ENCODE assay signal across 9 cellular contexts in the genomic region with DNA sequence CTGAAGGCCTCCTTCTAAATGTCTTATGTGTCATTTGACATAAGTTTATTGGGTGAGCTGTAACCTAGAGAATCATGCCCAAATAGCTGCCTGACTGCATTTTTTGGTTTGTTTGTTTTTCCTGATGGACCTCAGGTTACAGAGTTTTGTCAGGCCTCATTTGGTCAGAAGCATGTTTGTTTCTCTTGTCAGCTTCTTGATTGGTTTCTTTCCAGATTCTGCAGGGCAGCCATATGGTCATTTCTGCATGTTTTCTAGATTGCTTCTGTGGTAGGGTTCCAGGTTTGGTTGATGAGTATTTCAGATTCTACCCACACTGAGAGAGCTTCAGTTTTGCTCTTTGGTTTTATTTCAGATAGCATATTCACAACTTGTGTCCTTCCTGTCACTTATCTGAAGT. TPM values are rescaled to one million over a fixed set of nuclear protein-coding genes. Genes with fewer than 3 reads are reported as not detected.
DNase-seq lines count a peak whose midpoint lies in the region; ATAC-seq, FAIRE-seq and TF ChIP-seq lines count a peak whose summit lies in the region.
"Had no signal": no experiment of that assay in that cellular context is flagged by ENCODE, and none has a peak within 500 bp of the region (broad histone marks: within the 10 kb centered on the region; RNA-seq: fewer than 3 reads in every experiment).

No MANE protein-coding gene starts in this region.

- TF ChIP-seq CTCF in MCF 10A (IDR thresholded peaks at IDR 0.05; ENCODE audit: unreplicated experiment) (no peak), breast epithelium (IDR thresholded peaks at IDR 0.05) (no peak)

- H3K27me3 Mint-ChIP-seq in MCF 10A (ENCODE audit: insufficient read depth, unreplicated experiment): no peaks in the 10 kb centered on the region

- H3K36me3 Mint-ChIP-seq in MCF 10A (ENCODE audit: insufficient read depth, unreplicated experiment): no peaks in the 10 kb centered on the region

- H3K27me3 ChIP-seq in breast epithelium (no peaks in the 10 kb centered on the region), MG63 (no peaks in the 10 kb centered on the region)

- H3K9me3 Mint-ChIP-seq in MCF 10A (ENCODE audit: unreplicated experiment): peaks cover 22% of the 10 kb centered on the region

- FAIRE-seq in urothelium cell line (lab: Jason Lieb, UNC): peak; percentile 20

- H3K4me3 Mint-ChIP-seq in MCF 10A (ENCODE audit: unreplicated experiment): no peak overlapping the region

- H3K4me3 ChIP-seq in breast epithelium (no peak overlapping the region), MG63 (no peak overlapping the region)
- H3K4me3 ChIP-seq: lower lobe of right lung had no signal

- CTCF ChIA-PET in MCF 10A (lab: Yijun Ruan, JAX): interaction anchor here (0.6 to 1.3 kb wide), 2 partner anchors 39 to 55 kb away, joined by 3 to 4 read pairs; no protein-coding TSS in a partner anchor

- no peaks in the 10 kb centered on the region for H3K4me1 ChIP-seq in breast epithelium
- H3K4me1 ChIP-seq: lower lobe of right lung had no signal

- H3K27ac Mint-ChIP-seq in MCF 10A (ENCODE audit: low read depth, unreplicated experiment): no peak overlapping the region

- no peak overlapping the region for H3K27ac ChIP-seq in breast epithelium
- peak overlapping the region; percentile 8 for H3K27ac ChIP-seq in epithelial cell of prostate
- H3K27ac ChIP-seq in substantia nigra (ENCODE audit: low read depth, low read length, poor library complexity, severe bottlenecking): no peak overlapping the region
- H3K27ac ChIP-seq: lower lobe of right lung had no signal

- POLR2A ChIA-PET in MCF 10A (lab: Yijun Ruan, JAX): interaction anchor here (1.7 to 2.1 kb wide), 2 partner anchors 9 to 27 kb away, joined by 4 to 6 read pairs; a partner anchor contains a TSS

- intact Hi-C loops in MCF 10A (cut with micrococcal nuclease): no loop called here
- intact Hi-C loops in breast epithelium (cut with DNase I; ENCODE audit: low total_unique reads): no loop called here

- H3K9me3 ChIP-seq in breast epithelium: peaks cover 0 to 20% of the 10 kb centered on the region in 2 donors
- no peaks in the 10 kb centered on the region for H3K9me3 ChIP-seq in MG63

- DNase-seq in MCF 10A (ENCODE audit: unreplicated experiment) (peak; percentile 22), breast epithelium (ENCODE audit: low spot score in 2 of 2) (no peak), MG63 (peak; percentile 7), epithelial cell of prostate (ENCODE audit: low read depth, low spot score) (peak; percentile 29), urothelium cell line (ENCODE audit: low spot score) (no peak), substantia nigra (lab: John Stamatoyannopoulos, UW) (no peak), AML-193 (lab: John Stamatoyannopoulos, UW) (no peak)
- DNase-seq: lower lobe of right lung had no signal

- H3K4me1 Mint-ChIP-seq in MCF 10A (ENCODE audit: insufficient read depth, unreplicated experiment): peaks cover 5% of the 10 kb centered on the region

- H3K36me3 ChIP-seq in breast epithelium: no peaks in the 10 kb centered on the region
- no peaks in the 10 kb centered on the region for H3K36me3 ChIP-seq in MG63
- H3K36me3 ChIP-seq: lower lobe of right lung had no signal

- ATAC-seq in HG03097 (IDR thresholded peaks at IDR 0.05; ENCODE audit: low FRiP score, unreplicated experiment): no peak

- no peak for TF ChIP-seq POLR2A in breast epithelium (IDR thresholded peaks at IDR 0.05)

- BruUV-seq in MCF 10A (replicated peaks; lab: Mats Ljungman, UMichigan): no TSS peak

RNA-seq across cellular contexts. Expression of a gene that starts 28.0 kb away (rescaled TPM):
- total RNA-seq in MCF 10A (2022) (5.3 and 7.4 TPM in 2 replicates), breast epithelium (10 to 100 TPM; 11.7 to 29.1 (median 18.4) TPM)
- total RNA-seq in MG63 (2014; rRNA removed; shearing (Covaris generic); ENCODE audit: low replicate concordance): 0.76 and 2.9 TPM in 2 replicates

Comparison
In these comparisons a context has a peak if more than half of its experiments do, and no peak if none do; other contexts are left out.
1. DNase-seq: peak in MCF 10A (single experiment), MG63 (single experiment) and epithelial cell of prostate (single experiment); none in breast epithelium (0 of 2), urothelium cell line (single experiment), substantia nigra (0 of 49) and AML-193 (0 of 2).